Comparison of ENCODE assay signal across 8 cellular contexts in genomic region chr11:68839953-68840641, GRCh38. TPM values are rescaled to one million over a fixed set of nuclear protein-coding genes. Genes with fewer than 3 reads are reported as not detected.
A peak's percentile ranks its signal among the peaks of the same experiment; 100 is the strongest.
DNase-seq lines count a peak whose midpoint lies in the region; ATAC-seq lines count a peak whose summit lies in the region.

No MANE protein-coding gene starts in this region.

- intact Hi-C loops in activated naive CD4-positive, alpha-beta T cell treated with anti-CD3 and anti-CD28 coated beads for 36 hours (cut with micrococcal nuclease): loop anchor here (1.0 to 2.0 kb wide), 3 partner anchors 89 to 379 kb away; partner anchors contain the start of genes PPP6R3, TESMIN and TPCN2

- ATAC-seq in activated naive CD8-positive, alpha-beta T cell treated with anti-CD3 and anti-CD28 coated beads, Interleukin-2, amount 10 ng/mL, durations not matched to agents 7 days and 5 days (ENCODE audit: low read depth): no peak
- ATAC-seq in stimulated activated memory B cell treated with anti-CD40 and anti-IgM and Interleukin-4, amounts not matched to agents 10 μg/mL and 1 μg/mL and 100 μg/mL, for 72 hours: no peak
- ATAC-seq in HG02588 (IDR thresholded peaks at IDR 0.05; ENCODE audit: unreplicated experiment): no peak

- peak overlapping the region; percentile 69 for H3K27ac Mint-ChIP-seq in activated naive CD4-positive, alpha-beta T cell treated with anti-CD3 and anti-CD28 coated beads for 36 hours
- H3K27ac Mint-ChIP-seq in activated naive CD8-positive, alpha-beta T cell treated with anti-CD3 and anti-CD28 coated beads, Interleukin-2, amount 10 ng/mL, durations not matched to agents 7 days and 5 days: peak overlapping the region; percentile 89
- peak overlapping the region; percentile 91 for H3K27ac Mint-ChIP-seq in stimulated activated memory B cell treated with anti-CD40 and anti-IgM and Interleukin-4, amounts not matched to agents 10 μg/mL and 1 μg/mL and 100 μg/mL, for 72 hours

- H3K4me1 Mint-ChIP-seq in activated naive CD4-positive, alpha-beta T cell treated with anti-CD3 and anti-CD28 coated beads for 36 hours (ENCODE audit: low read depth): peaks cover 50% of the 10 kb centered on the region
- peaks cover 40% of the 10 kb centered on the region for H3K4me1 Mint-ChIP-seq in activated naive CD8-positive, alpha-beta T cell treated with anti-CD3 and anti-CD28 coated beads, Interleukin-2, amount 10 ng/mL, durations not matched to agents 7 days and 5 days
- H3K4me1 Mint-ChIP-seq in stimulated activated memory B cell treated with anti-CD40 and anti-IgM and Interleukin-4, amounts not matched to agents 10 μg/mL and 1 μg/mL and 100 μg/mL, for 72 hours: peaks cover 37% of the 10 kb centered on the region

- H3K27me3 Mint-ChIP-seq in activated naive CD4-positive, alpha-beta T cell treated with anti-CD3 and anti-CD28 coated beads for 36 hours (ENCODE audit: low read depth): no peaks in the 10 kb centered on the region
- no peaks in the 10 kb centered on the region for H3K27me3 Mint-ChIP-seq in activated naive CD8-positive, alpha-beta T cell treated with anti-CD3 and anti-CD28 coated beads, Interleukin-2, amount 10 ng/mL, durations not matched to agents 7 days and 5 days
- H3K27me3 Mint-ChIP-seq in stimulated activated memory B cell treated with anti-CD40 and anti-IgM and Interleukin-4, amounts not matched to agents 10 μg/mL and 1 μg/mL and 100 μg/mL, for 72 hours: no peaks in the 10 kb centered on the region

- no peaks in the 10 kb centered on the region for H3K36me3 Mint-ChIP-seq in activated naive CD4-positive, alpha-beta T cell treated with anti-CD3 and anti-CD28 coated beads for 36 hours (ENCODE audit: low read depth)
- H3K36me3 Mint-ChIP-seq in activated naive CD8-positive, alpha-beta T cell treated with anti-CD3 and anti-CD28 coated beads, Interleukin-2, amount 10 ng/mL, durations not matched to agents 7 days and 5 days: peaks cover 10% of the 10 kb centered on the region
- H3K36me3 Mint-ChIP-seq in stimulated activated memory B cell treated with anti-CD40 and anti-IgM and Interleukin-4, amounts not matched to agents 10 μg/mL and 1 μg/mL and 100 μg/mL, for 72 hours: no peaks in the 10 kb centered on the region

- H3K9me3 Mint-ChIP-seq in activated naive CD4-positive, alpha-beta T cell treated with anti-CD3 and anti-CD28 coated beads for 36 hours: no peaks in the 10 kb centered on the region
- no peaks in the 10 kb centered on the region for H3K9me3 Mint-ChIP-seq in activated naive CD8-positive, alpha-beta T cell treated with anti-CD3 and anti-CD28 coated beads, Interleukin-2, amount 10 ng/mL, durations not matched to agents 7 days and 5 days
- no peaks in the 10 kb centered on the region for H3K9me3 Mint-ChIP-seq in stimulated activated memory B cell treated with anti-CD40 and anti-IgM and Interleukin-4, amounts not matched to agents 10 μg/mL and 1 μg/mL and 100 μg/mL, for 72 hours

- DNase-seq in activated naive CD4-positive, alpha-beta T cell treated with anti-CD3 and anti-CD28 coated beads for 36 hours: peak; percentile 20
- no peak for DNase-seq in activated naive CD4-positive, alpha-beta T cell treated with anti-CD3 and anti-CD28 coated beads, Interleukin-2, amount 50 U/mL, for 16 hours
- DNase-seq in NCI-H2029 (lab: John Stamatoyannopoulos, UW): peak; percentile 38
- peak; percentile 52 for DNase-seq in activated naive CD8-positive, alpha-beta T cell treated with anti-CD3 and anti-CD28 coated beads, Interleukin-2, amount 10 ng/mL, durations not matched to agents 7 days and 5 days
- peak; percentile 51 for DNase-seq in iPS-NIHi7 (ENCODE audit: extremely low spot score)
- DNase-seq in SKM-1 (lab: John Stamatoyannopoulos, UW; ENCODE audit: unreplicated experiment): no peak

- CTCF ChIA-PET in activated naive CD4-positive, alpha-beta T cell treated with anti-CD3 and anti-CD28 coated beads for 36 hours (lab: Charles Lee): no interaction called here

- peak overlapping the region; percentile 77 for H3K4me3 Mint-ChIP-seq in activated naive CD4-positive, alpha-beta T cell treated with anti-CD3 and anti-CD28 coated beads for 36 hours
- peak overlapping the region; percentile 89 for H3K4me3 Mint-ChIP-seq in activated naive CD8-positive, alpha-beta T cell treated with anti-CD3 and anti-CD28 coated beads, Interleukin-2, amount 10 ng/mL, durations not matched to agents 7 days and 5 days
- peak overlapping the region; percentile 82 for H3K4me3 Mint-ChIP-seq in stimulated activated memory B cell treated with anti-CD40 and anti-IgM and Interleukin-4, amounts not matched to agents 10 μg/mL and 1 μg/mL and 100 μg/mL, for 72 hours

- POLR2A ChIA-PET in activated naive CD8-positive, alpha-beta T cell treated with anti-CD3 and anti-CD28 coated beads, Interleukin-2, amount 10 ng/mL, durations not matched to agents 7 days and 5 days (lab: Charles Lee): no interaction called here

RNA-seq across cellular contexts. Expression of gene CPT1A, which starts 1.6 kb away (rescaled TPM):
- total RNA-seq in activated naive CD4-positive, alpha-beta T cell treated with anti-CD3 and anti-CD28 coated beads for 36 hours: 10 to 100 TPM; 15.3 to 16.1 TPM
- 10 to 100 TPM; 47.1 to 52.2 TPM for total RNA-seq in activated naive CD8-positive, alpha-beta T cell treated with anti-CD3 and anti-CD28 coated beads, Interleukin-2, amount 10 ng/mL, durations not matched to agents 7 days and 5 days

Comparison
In these comparisons a context has a peak if more than half of its experiments do, and no peak if none do; other contexts are left out.
1. DNase-seq: peak in activated naive CD4-positive, alpha-beta T cell treated with anti-CD3 and anti-CD28 coated beads for 36 hours (single experiment), NCI-H2029 (single experiment), activated naive CD8-positive, alpha-beta T cell treated with anti-CD3 and anti-CD28 coated beads, Interleukin-2, amount 10 ng/mL, durations not matched to agents 7 days and 5 days (single experiment) and iPS-NIHi7 (single experiment); none in activated naive CD4-positive, alpha-beta T cell treated with anti-CD3 and anti-CD28 coated beads, Interleukin-2, amount 50 U/mL, for 16 hours (single experiment) and SKM-1 (single experiment).
2. Peak in every context shown above with its lines, with median percentiles within 50 percentile points of each other: H3K27ac Mint-ChIP-seq and H3K4me3 Mint-ChIP-seq.